ENCODE assay signal across 16 cellular contexts in genomic region chr6:131917318-131917717, GRCh38. TPM values are rescaled to one million over a fixed set of nuclear protein-coding genes. Genes with fewer than 3 reads are reported as not detected.
A peak's percentile ranks its signal among the peaks of the same experiment; 100 is the strongest.
DNase-seq lines count a peak whose midpoint lies in the region; ATAC-seq, FAIRE-seq and TF ChIP-seq lines count a peak whose summit lies in the region.
"Had no signal": no experiment of that assay in that cellular context is flagged by ENCODE, and none has a peak within 500 bp of the region (broad histone marks: within the 10 kb centered on the region; RNA-seq: fewer than 3 reads in every experiment).

No MANE protein-coding gene starts in this region.

- H2AFZ ChIP-seq in HepG2 (ENCODE audit: low read length) (no peak overlapping the region), H1 (ENCODE audit: low read length) (no peak overlapping the region)

- no peak overlapping the region for H2BK12ac ChIP-seq in H1 (ENCODE audit: low read depth, low read length)

- H3K9me3 ChIP-seq in HepG2 (ENCODE audit: low read length) (no peaks in the 10 kb centered on the region), right lobe of liver (no peaks in the 10 kb centered on the region), T-helper 17 cell (ENCODE audit: control insufficient read depth, low read length, poor library complexity, severe bottlenecking) (no peaks in the 10 kb centered on the region), H1 (ENCODE audit: insufficient read depth in 2 of 2, low read depth in 1 of 2, low read length in 1 of 2) (peaks cover 25 to 32% of the 10 kb centered on the region in 2 experiments), uterus (no peaks in the 10 kb centered on the region)
- H3K9me3 ChIP-seq: A549, neutrophil had no signal

- no peak overlapping the region for H2BK120ac ChIP-seq in H1 (replicated peaks; ENCODE audit: low read depth, low read length)

- POLR2A ChIA-PET in HepG2 (lab: Yijun Ruan, JAX) = interaction anchor here (1.0 kb wide), 1 partner anchor 34 kb away, joined by 6 read pairs; the partner anchor contains the start of gene CCN2
- POLR2A ChIA-PET in H1 (lab: Charles Lee; ENCODE audit: partially characterized antibody) = interaction anchor here (0.8 to 3.3 kb wide), 11 partner anchors 10 to 240 kb away, joined by 3 to 14 read pairs (median 3); partner anchors contain the start of gene CCN2

- BruUV-seq in HepG2 (replicated peaks; lab: Mats Ljungman, UMichigan) = no TSS peak

- DNase-seq in HepG2 (ENCODE audit: low spot score) = no peak
- no peak for DNase-seq in right lobe of liver
- DNase-seq in T-helper 17 cell = no peak
- no peak for DNase-seq in H1 (ENCODE audit: low read depth in 1 of 2, low spot score in 2 of 2)
- no peak for DNase-seq in uterus
- DNase-seq in nucleus accumbens (lab: John Stamatoyannopoulos, UW) = no peak
- DNase-seq in stimulated activated CD4-positive, alpha-beta T cell treated with anti-CD3 and anti-CD28 coated beads, Interleukin-12 subunit alpha, Interleukin-12 subunit beta, amount 100 ng/mL, for 4 hours = no peak
- DNase-seq: activated CD4-positive, alpha-beta T cell treated with anti-CD3 and anti-CD28 coated beads, Interleukin-2, amount 50 U/mL, for 4 hours; activated gamma-delta T cell; caudate nucleus; NCI-H187 treated with DMSO at 0.1 percent for 48 hours; SW 1271 had no signal

- H4K20me1 ChIP-seq in HepG2 (ENCODE audit: insufficient read depth, low read length) (no peaks in the 10 kb centered on the region), H1 (replicated peaks in 1 of 2; ENCODE audit: control insufficient read depth in 1 of 2, insufficient read depth in 2 of 2, low read length in 2 of 2) (peaks cover 0 to 7% of the 10 kb centered on the region in 2 experiments)

- H3K27me3 ChIP-seq in HepG2 (ENCODE audit: control insufficient read depth in 1 of 2, insufficient read depth in 2 of 2, low read length in 2 of 2) (no peaks in the 10 kb centered on the region), right lobe of liver (no peaks in the 10 kb centered on the region), H1 (replicated peaks in 1 of 4; ENCODE audit: control insufficient read depth in 3 of 4, extremely low read depth in 1 of 4, insufficient read depth in 3 of 4, low read length in 3 of 4) (no peaks in the 10 kb centered on the region), uterus (no peaks in the 10 kb centered on the region)

- H2BK20ac ChIP-seq in H1 (ENCODE audit: low read length) = no peak overlapping the region

- H4K8ac ChIP-seq in H1 (ENCODE audit: extremely low read depth, insufficient read depth, low read length) = no peak overlapping the region

- H3K4ac ChIP-seq in H1 (replicated peaks; ENCODE audit: insufficient read length, low read depth, low read length) = no peak overlapping the region

- TF ChIP-seq RAD21 in HepG2 (CRISPR knock-in tag; IDR thresholded peaks at IDR 0.05) (no peak), H1 (IDR thresholded peaks at IDR 0.05 in 1 of 2, conservative IDR thresholded peaks at IDR 0.05 in 1 of 2; ENCODE audit: low read depth in 2 of 2, low read length in 2 of 2) (no peak)

- peaks cover 23% of the 10 kb centered on the region; the same call in 1 of the 2 replicates for H3K4me1 ChIP-seq in HepG2 (ENCODE audit: insufficient read depth, low read length)
- no peaks in the 10 kb centered on the region for H3K4me1 ChIP-seq in right lobe of liver
- H3K4me1 ChIP-seq in H1 (replicated peaks in 1 of 4; ENCODE audit: control insufficient read depth in 3 of 4, insufficient read depth in 4 of 4, low read length in 3 of 4) = no peaks in the 10 kb centered on the region
- no peaks in the 10 kb centered on the region for H3K4me1 ChIP-seq in uterus
- H3K4me1 ChIP-seq: A549 had no signal

- WGBS in HepG2 (ENCODE audit: low lambda C conversion rate) = 17% methylated on average over 2 of the region's 2 CpGs
- WGBS in right lobe of liver (ENCODE audit: insufficient coverage, low coverage, low lambda C conversion rate, missing lambda C conversion rate) = 50% methylated on average over 1 of the region's 2 CpGs
- WGBS in H1 (ENCODE audit: extremely low coverage in 1 of 2, insufficient coverage in 1 of 2, insufficient read length in 1 of 2, insufficient replicate concordance in 2 of 2, low coverage in 1 of 2, low lambda C conversion rate in 2 of 2, missing lambda C conversion rate in 1 of 2), 2 experiments = 88% methylated on average over 2 of the region's 2 CpGs; no CpG with 5 or more reads in 1 of the 2 experiments

- in situ Hi-C loops in HepG2 (cut with HindIII; ENCODE audit: extremely low pct_ligation_motif_present, low pct_unique_long_range_greater_than_20kb) = loop anchor here (5.0 kb wide), 1 partner anchor 380 kb away; no protein-coding TSS in a partner anchor

- no peak for TF ChIP-seq CTCF in HepG2 (CRISPR knock-in tag; IDR thresholded peaks at IDR 0.05)
- TF ChIP-seq CTCF in right lobe of liver (IDR thresholded peaks at IDR 0.05) = no peak
- no peak for TF ChIP-seq CTCF in H1 (IDR thresholded peaks at IDR 0.05; ENCODE audit: control extremely low read depth in 1 of 3, insufficient read depth in 1 of 3, low read depth in 1 of 3, low read length in 3 of 3)
- TF ChIP-seq CTCF in uterus (IDR thresholded peaks at IDR 0.05) = no peak

- H3K23me2 ChIP-seq in H1 (ENCODE audit: low read depth, low read length) = no peaks in the 10 kb centered on the region

- CTCF ChIA-PET in HepG2 (lab: Yijun Ruan, JAX; ENCODE audit: low intra/inter-chr PET ratio, low total read pairs) (no interaction called here), H1 (lab: Charles Lee; ENCODE audit: partially characterized antibody) (interaction anchor here (1.1 to 5.8 kb wide), 6 partner anchors 10 to 363 kb away, joined by 4 to 72 read pairs (median 6); no protein-coding TSS in a partner anchor)

- peak overlapping the region; percentile 27 for H3K27ac Mint-ChIP-seq in T-helper 17 cell

- peak overlapping the region; percentile 34 for H3K4me3 Mint-ChIP-seq in T-helper 17 cell

- H3K23ac ChIP-seq in H1 (ENCODE audit: insufficient read length) = no peak overlapping the region

- H3K18ac ChIP-seq in H1 (ENCODE audit: extremely low read depth, low read length) = no peak overlapping the region

- no peaks in the 10 kb centered on the region for H3K36me3 Mint-ChIP-seq in T-helper 17 cell (ENCODE audit: low read depth)

- H2AK5ac ChIP-seq in H1 (ENCODE audit: low read depth, low read length) = no peak overlapping the region

- TF ChIP-seq POLR2A in HepG2 (IDR thresholded peaks at IDR 0.05; ENCODE audit: insufficient read depth in 1 of 2, low read depth in 2 of 2, low read length in 2 of 2) (no peak), right lobe of liver (IDR thresholded peaks at IDR 0.05) (no peak), H1 (IDR thresholded peaks at IDR 0.05; ENCODE audit: control extremely low read depth in 1 of 2, low read depth in 2 of 2, low read length in 2 of 2) (no peak; a peak in 1 of 3 replicates), uterus (IDR thresholded peaks at IDR 0.05) (no peak)

- H3K79me1 ChIP-seq in H1 (ENCODE audit: low read depth, low read length) = no peaks in the 10 kb centered on the region

- no peak overlapping the region for H3K27ac ChIP-seq in HepG2 (ENCODE audit: extremely low read length, insufficient read depth, low read length)
- H3K27ac ChIP-seq in right lobe of liver = no peak overlapping the region
- no peak overlapping the region for H3K27ac ChIP-seq in H1 (ENCODE audit: low read depth, low read length)
- H3K27ac ChIP-seq in uterus = no peak overlapping the region
- H3K27ac ChIP-seq: A549, neutrophil had no signal

- intact Hi-C loops in HepG2 (cut with micrococcal nuclease; ENCODE audit: unreplicated experiment) (loop anchor here (5.0 kb wide), 1 partner anchor 360 kb away; no protein-coding TSS in a partner anchor), right lobe of liver (cut with DNase I) (loop anchor here in 1 of 2 donors (10.0 kb wide), 1 partner anchor 133 kb away; no protein-coding TSS in a partner anchor), uterus (cut with DNase I; ENCODE audit: low total_unique reads) (loop anchor here (10.0 kb wide), 1 partner anchor 223 kb away; no protein-coding TSS in a partner anchor)

- H3K79me2 ChIP-seq in HepG2 (ENCODE audit: insufficient read depth, low read length) (no peaks in the 10 kb centered on the region), H1 (ENCODE audit: control insufficient read depth in 1 of 2, insufficient read depth in 2 of 2, low read length in 2 of 2) (0 out of 4 replicates have a peak, but pooled peaks cover 0 to 6% of the 10 kb centered on the region in 2 experiments)

- H3K14ac ChIP-seq in H1 (ENCODE audit: insufficient read length) = no peak overlapping the region

- no peaks in the 10 kb centered on the region for H3K36me3 ChIP-seq in HepG2 (replicated peaks in 1 of 2; ENCODE audit: control insufficient read depth in 1 of 2, insufficient read depth in 2 of 2, low read length in 2 of 2)
- no peaks in the 10 kb centered on the region for H3K36me3 ChIP-seq in right lobe of liver
- H3K36me3 ChIP-seq in H1 (ENCODE audit: control insufficient read depth in 2 of 4, insufficient read depth in 4 of 4, low read length in 3 of 4) = peaks cover 5 to 68% (median 44%) of the 10 kb centered on the region in 4 experiments
- no peaks in the 10 kb centered on the region for H3K36me3 ChIP-seq in uterus
- H3K36me3 ChIP-seq: neutrophil had no signal

- no peak overlapping the region for H3K56ac ChIP-seq in H1 (replicated peaks; ENCODE audit: insufficient read length, low read depth, low read length)

- H4K5ac ChIP-seq in H1 (ENCODE audit: insufficient read length, low read depth, low read length) = no peak overlapping the region

- peaks cover 15% of the 10 kb centered on the region for H3K4me1 Mint-ChIP-seq in T-helper 17 cell

- H2BK5ac ChIP-seq in H1 (ENCODE audit: low read depth, low read length) = no peak overlapping the region

- H3K27me3 Mint-ChIP-seq in T-helper 17 cell = peaks cover 45% of the 10 kb centered on the region

- H3K9ac ChIP-seq in HepG2 (ENCODE audit: insufficient read depth, low read depth, low read length) (no peak overlapping the region), H1 (replicated peaks in 1 of 4; ENCODE audit: extremely low read depth in 1 of 4, low read depth in 3 of 4, low read length in 3 of 4) (no peak overlapping the region)

- no peak overlapping the region for H2BK15ac ChIP-seq in H1 (ENCODE audit: low read length)

- H3K4me2 ChIP-seq in HepG2 (ENCODE audit: low read depth, low read length) = peak overlapping the region; percentile 27
- H3K4me2 ChIP-seq in H1 (ENCODE audit: insufficient read depth in 1 of 2, low read depth in 2 of 2, low read length in 2 of 2) = no peak overlapping the region
- H3K4me2 ChIP-seq: A549 had no signal

- H3K4me3 ChIP-seq in HepG2 (replicated peaks in 1 of 3; ENCODE audit: insufficient read depth in 1 of 3, low read depth in 2 of 3, low read length in 3 of 3) (no peak overlapping the region; a peak in 1 of 6 replicates), right lobe of liver (no peak overlapping the region), H1 (ENCODE audit: extremely low read depth in 1 of 4, insufficient read depth in 2 of 4, low read depth in 3 of 4, low read length in 4 of 4) (no peak overlapping the region), uterus (no peak overlapping the region)
- H3K4me3 ChIP-seq: A549 had no signal

- no peak for TF ChIP-seq EP300 in HepG2 (IDR thresholded peaks at IDR 0.05; ENCODE audit: low read depth in 2 of 2, low read length in 2 of 2)
- TF ChIP-seq EP300 in HepG2 (CRISPR knock-in tag; IDR thresholded peaks at IDR 0.05; ENCODE audit: borderline replicate concordance) = no peak
- no peak for TF ChIP-seq EP300 in H1 (IDR thresholded peaks at IDR 0.05; ENCODE audit: borderline replicate concordance in 1 of 2, low read depth in 2 of 2, low read length in 2 of 2)

- H4K91ac ChIP-seq in H1 (replicated peaks; ENCODE audit: insufficient read length, low read length) = no peak overlapping the region

- ATAC-seq in HepG2 = peak; percentile 37; the same call in 2 of the 3 replicates
- no peak for ATAC-seq in right lobe of liver
- no peak for ATAC-seq in T-helper 17 cell
- no peak for ATAC-seq in SK-N-SH treated with all-trans-retinoic acid at 6 μM for 48 hours
- ATAC-seq: A549 had no signal

- FAIRE-seq in HepG2 (lab: Jason Lieb, UNC) (no peak), H1 (lab: Jason Lieb, UNC) (no peak)
- FAIRE-seq: A549, GM19239 had no signal

RNA-seq across cellular contexts. Expression of gene CCN2, which starts 33.9 kb away (rescaled TPM):
- 29.6 and 34.7 TPM in 2 replicates for total RNA-seq in HepG2 (2016; rRNA removed; fragmentation: Illumina TruSeq; extraction: Trizol)
- total RNA-seq in HepG2 (2016; cell fraction: cytosol; rRNA removed; fragmentation: Illumina TruSeq; extraction: Trizol; ENCODE audit: low read depth) = 7.2 and 7.8 TPM in 2 replicates
- 27.0 and 36.5 TPM in 2 replicates for total RNA-seq in HepG2 (2016; cell fraction: insoluble cytoplasmic fraction; rRNA removed; fragmentation: Illumina TruSeq; extraction: Trizol)
- 29.3 and 34.9 TPM in 2 replicates for total RNA-seq in HepG2 (2016; cell fraction: membrane; rRNA removed; fragmentation: Illumina TruSeq; extraction: Trizol)
- 91.2 and 104 TPM in 2 replicates for total RNA-seq in HepG2 (2016; cell fraction: nucleus; rRNA removed; fragmentation: Illumina TruSeq; extraction: Trizol)
- 316 and 375 TPM in 2 replicates for polyA plus RNA-seq in HepG2 (2011; rRNA removed)
- 191 and 283 TPM in 2 replicates for polyA plus RNA-seq in HepG2 (2011; cell fraction: cytosol; rRNA removed)
- 458 and 601 TPM in 2 replicates for polyA plus RNA-seq in HepG2 (2011; cell fraction: nucleus; rRNA removed)
- polyA plus RNA-seq in HepG2 (2012) = 765 and 789 TPM in 2 replicates
- polyA plus RNA-seq in HepG2 (2016; cell fraction: cytosol; fragmentation: Illumina TruSeq; extraction: Trizol; ENCODE audit: low read depth) = 7.8 and 8.0 TPM in 2 replicates
- 36.0 and 46.4 TPM in 2 replicates for polyA plus RNA-seq in HepG2 (2016; cell fraction: insoluble cytoplasmic fraction; fragmentation: Illumina TruSeq; extraction: Trizol; ENCODE audit: low read depth)
- polyA plus RNA-seq in HepG2 (2016; cell fraction: membrane; fragmentation: Illumina TruSeq; extraction: Trizol; ENCODE audit: low read depth) = 18.5 and 20.3 TPM in 2 replicates
- 252 and 258 TPM in 2 replicates for polyA plus RNA-seq in HepG2 (2016; cell fraction: nucleus; fragmentation: Illumina TruSeq; extraction: Trizol; ENCODE audit: insufficient read depth, low read depth)
- 0.21 and 276 TPM in 2 replicates for polyA minus RNA-seq in HepG2 (2011; rRNA and poly(A)+ RNA removed; ENCODE audit: low replicate concordance)
- polyA minus RNA-seq in HepG2 (2011; cell fraction: cytosol; rRNA and poly(A)+ RNA removed) = 404 and 475 TPM in 2 replicates
- polyA minus RNA-seq in HepG2 (2011; cell fraction: nucleus; rRNA and poly(A)+ RNA removed) = 171 and 228 TPM in 2 replicates
- 10 to 100 TPM in 5 of 6 experiments, 1 to 10 TPM in 1; 3.4 to 82.9 (median 54.3) TPM for total RNA-seq in right lobe of liver
- under 1 TPM in 1 of 2 donors, not detected in 1; 0.20 TPM for total RNA-seq in T-helper 17 cell
- total RNA-seq in H1 (2021; fragmentation: NEBNext Ultra II Directional; extraction: Animal tissue kit (Norgen Biotek cat#: 25700)) = 105 and 107 TPM in 2 replicates
- 25.0 and 47.5 TPM in 2 replicates for polyA plus RNA-seq in H1 (2011; rRNA removed)
- 41.2 TPM for polyA plus RNA-seq in H1 (2011; cell fraction: cytosol; rRNA removed)
- 63.0 TPM for polyA plus RNA-seq in H1 (2011; cell fraction: nucleus; rRNA removed)
- 45.9 to 78.2 TPM (median 57.8 TPM) in 4 replicates for polyA plus RNA-seq in H1 (2012, experiment 1 of 2)
- polyA plus RNA-seq in H1 (2012, experiment 2 of 2) = 40.3 TPM
- 74.6 TPM for polyA plus RNA-seq in H1 (2013, experiment 1 of 2)
- polyA plus RNA-seq in H1 (2013, experiment 2 of 2) = 92.4 TPM
- 15.8 and 28.5 TPM in 2 replicates for polyA minus RNA-seq in H1 (2011; rRNA and poly(A)+ RNA removed)
- polyA minus RNA-seq in H1 (2011; cell fraction: cytosol; rRNA and poly(A)+ RNA removed) = 40.0 TPM
- 69.8 TPM for polyA minus RNA-seq in H1 (2011; cell fraction: nucleus; rRNA and poly(A)+ RNA removed)
- 100 to 1,000 TPM; 104 to 254 (median 202) TPM for total RNA-seq in uterus

Comparison
In these comparisons a context has a peak if more than half of its experiments do, and no peak if none do; other contexts are left out.
1. Of the 41 proteins assayed by ChIP-seq in both HepG2 and H1: peak only in HepG2: none; only in H1: POLR2AphosphoS5; in both: none; in neither: 40.